ENCODE assay signal across 1 cellular context in genomic region chr1:156746381-156746715, GRCh38.
TF ChIP-seq lines count a peak whose summit lies in the region.

No MANE protein-coding gene starts in this region.

TF ChIP-seq in GM12878, 131 proteins besides CTCF, POLR2A, EP300 and RAD21:
- TF ChIP-seq TBL1XR1 (IDR thresholded peaks at IDR 0.05; ENCODE audit: low read depth, low read length) (no peak), BHLHE40 (IDR thresholded peaks at IDR 0.05; ENCODE audit: borderline replicate concordance in 1 of 2, low read depth in 2 of 2, low read length in 1 of 2) (0 out of 4 replicates have a peak, but pooled peaks of 1 of the 2 experiments have one; percentile 33), NR2F1 (conservative IDR thresholded peaks at IDR 0.05) (no peak), MTA2 (IDR thresholded peaks at IDR 0.05; ENCODE audit: low read depth) (no peak), ZBTB40 (IDR thresholded peaks at IDR 0.05; ENCODE audit: borderline replicate concordance) (no peak), MTA3 (IDR thresholded peaks at IDR 0.05; ENCODE audit: borderline replicate concordance, low read length) (no peak), RAD51 (IDR thresholded peaks at IDR 0.05) (peak; percentile 90), ETV6 (conservative IDR thresholded peaks at IDR 0.05 in 1 of 2, IDR thresholded peaks at IDR 0.05 in 1 of 2; ENCODE audit: borderline replicate concordance in 1 of 2, low read depth in 1 of 2) (no peak), ATF3 (IDR thresholded peaks at IDR 0.05; ENCODE audit: borderline replicate concordance, extremely low read depth, low read depth, low read length) (0 out of 2 replicates have a peak, but pooled peaks have one; percentile 3), USF1 (IDR thresholded peaks at IDR 0.05; ENCODE audit: borderline replicate concordance, extremely low read length, insufficient read depth, low read depth, low read length) (peak; percentile 51), IKZF1 (conservative IDR thresholded peaks at IDR 0.05) (no peak), USF2 (IDR thresholded peaks at IDR 0.05; ENCODE audit: borderline replicate concordance, low read depth, low read length) (peak; percentile 8; the same call in 1 of the 2 replicates), TCF3 (IDR thresholded peaks at IDR 0.05; ENCODE audit: borderline replicate concordance, insufficient read depth, low read depth, low read length) (no peak), RBBP5 (conservative IDR thresholded peaks at IDR 0.05) (no peak), KLF5 (IDR thresholded peaks at IDR 0.05; ENCODE audit: partially characterized antibody) (no peak), IRF4 (IDR thresholded peaks at IDR 0.05; ENCODE audit: low read depth, low read length) (no peak), DPF2 (IDR thresholded peaks at IDR 0.05) (no peak), HSF1 (IDR thresholded peaks at IDR 0.05; ENCODE audit: low read depth, low read length) (no peak)
